In the genomic region with DNA sequence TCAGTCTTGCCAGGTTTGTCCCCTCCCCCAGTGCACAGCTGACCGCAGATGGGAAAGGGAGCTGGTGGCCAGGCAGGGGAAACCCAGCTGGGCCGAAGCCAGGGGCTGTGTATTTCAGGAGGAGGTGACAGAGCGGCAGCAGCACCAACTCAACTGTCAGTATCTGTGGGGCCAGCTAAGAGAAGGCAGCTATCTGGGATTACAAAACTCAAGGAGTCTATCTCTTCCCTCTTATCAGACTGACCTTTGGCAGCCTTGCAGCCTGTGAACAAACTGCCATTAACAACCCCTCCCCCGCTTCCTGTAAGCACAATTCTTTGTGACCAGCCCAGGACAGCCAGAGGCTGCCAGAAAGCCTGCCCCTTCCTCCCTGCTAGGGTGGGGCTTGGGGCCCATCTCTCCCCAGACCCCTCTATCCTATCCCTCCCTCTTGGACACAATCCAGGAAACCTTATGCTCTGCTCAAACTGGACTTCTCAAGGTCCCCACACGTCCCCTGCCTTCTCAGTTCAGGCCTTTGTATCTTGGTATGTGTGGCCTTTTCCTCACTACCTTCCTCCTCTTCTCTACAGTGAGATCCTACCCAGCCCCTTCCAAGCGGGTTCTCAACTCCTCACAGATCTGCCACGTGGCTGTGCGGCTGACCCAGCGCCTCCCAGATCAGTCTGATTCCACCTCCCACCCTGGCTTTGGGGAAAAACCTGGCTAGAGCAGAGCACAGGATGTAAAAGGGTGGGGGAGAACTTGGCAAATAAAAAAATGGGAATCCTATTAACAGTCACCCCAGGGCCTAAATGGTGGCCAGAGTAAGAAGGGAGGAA, we compare ENCODE assay signal across 1 cellular context.
TF ChIP-seq lines count a peak whose summit lies in the region.

No MANE protein-coding gene starts in this region.

TF ChIP-seq in HepG2, 621 proteins besides CTCF, POLR2A, EP300 and RAD21 (continued from another document and continues in another):
- TF ChIP-seq MYPOP (CRISPR knock-in tag; IDR thresholded peaks at IDR 0.05) (peak; percentile 67; the same call in 1 of the 2 replicates), ZNF350 (CRISPR knock-in tag; IDR thresholded peaks at IDR 0.05; ENCODE audit: borderline replicate concordance, low read depth) (peak; percentile 98), SALL2 (CRISPR knock-in tag; IDR thresholded peaks at IDR 0.05) (peak; percentile 92), NFE2 (CRISPR knock-in tag; IDR thresholded peaks at IDR 0.05) (no peak), KAT2B (IDR thresholded peaks at IDR 0.05; ENCODE audit: borderline replicate concordance, low read depth, low read length) (no peak), NR1H2 (CRISPR knock-in tag; IDR thresholded peaks at IDR 0.05; ENCODE audit: borderline replicate concordance, low read depth) (no peak), SYNCRIP (IDR thresholded peaks at IDR 0.05; ENCODE audit: insufficient read depth, low read depth, low read length) (no peak), GABPA (IDR thresholded peaks at IDR 0.05; ENCODE audit: low read depth, low read length) (peak; percentile 35), GABPA (CRISPR knock-in tag; IDR thresholded peaks at IDR 0.05; ENCODE audit: low read depth) (peak; percentile 81), KDM2A (CRISPR knock-in tag; IDR thresholded peaks at IDR 0.05; ENCODE audit: borderline replicate concordance, low read depth) (peak; percentile 58; the same call in 1 of the 2 replicates), MYC (CRISPR knock-in tag; IDR thresholded peaks at IDR 0.05; ENCODE audit: borderline replicate concordance) (peak; percentile 94), SRSF4 (IDR thresholded peaks at IDR 0.05; ENCODE audit: low read depth, low read length, poor library complexity, severe bottlenecking) (no peak), NRL (CRISPR knock-in tag; IDR thresholded peaks at IDR 0.05; ENCODE audit: borderline replicate concordance) (peak; percentile 84), TSC22D2 (CRISPR knock-in tag; IDR thresholded peaks at IDR 0.05; ENCODE audit: borderline replicate concordance) (no peak), ZBTB38 (CRISPR knock-in tag; IDR thresholded peaks at IDR 0.05) (no peak; the same call in 1 of the 2 replicates), ZBTB26 (CRISPR knock-in tag; IDR thresholded peaks at IDR 0.05; ENCODE audit: borderline replicate concordance) (peak; percentile 79), ZNF10 (CRISPR knock-in tag; IDR thresholded peaks at IDR 0.05; ENCODE audit: borderline replicate concordance, low read depth) (no peak), ZNF160 (CRISPR knock-in tag; IDR thresholded peaks at IDR 0.05) (no peak), ZNF609 (CRISPR knock-in tag; IDR thresholded peaks at IDR 0.05; ENCODE audit: borderline replicate concordance) (peak; percentile 95), ZSCAN30 (CRISPR knock-in tag; IDR thresholded peaks at IDR 0.05) (peak; percentile 90; the same call in 1 of the 2 replicates), TMF1 (CRISPR knock-in tag; IDR thresholded peaks at IDR 0.05; ENCODE audit: low read depth) (peak; percentile 89; the same call in 1 of the 2 replicates), SCMH1 (CRISPR knock-in tag; IDR thresholded peaks at IDR 0.05; ENCODE audit: borderline replicate concordance) (no peak), ARNT2 (CRISPR knock-in tag; IDR thresholded peaks at IDR 0.05; ENCODE audit: low read depth) (peak; percentile 90), ZNF282 (IDR thresholded peaks at IDR 0.05; ENCODE audit: partially characterized antibody) (no peak), SRSF9 (IDR thresholded peaks at IDR 0.05; ENCODE audit: borderline replicate concordance, insufficient read depth, low read depth, low read length, poor library complexity, severe bottlenecking) (no peak), JDP2 (CRISPR knock-in tag; IDR thresholded peaks at IDR 0.05; ENCODE audit: borderline replicate concordance) (no peak), CC2D1A (CRISPR knock-in tag; IDR thresholded peaks at IDR 0.05) (0 out of 2 replicates have a peak, but pooled peaks have one; percentile 83), ELK4 (CRISPR knock-in tag; IDR thresholded peaks at IDR 0.05; ENCODE audit: borderline replicate concordance) (no peak), ZNF569 (CRISPR knock-in tag; IDR thresholded peaks at IDR 0.05; ENCODE audit: borderline replicate concordance) (no peak), NCOA1 (CRISPR knock-in tag; IDR thresholded peaks at IDR 0.05) (peak; percentile 72; the same call in 1 of the 2 replicates), ZNF605 (CRISPR knock-in tag; IDR thresholded peaks at IDR 0.05) (peak; percentile 82), ZNF274 (CRISPR knock-in tag; IDR thresholded peaks at IDR 0.05) (no peak), KLF12 (CRISPR knock-in tag; IDR thresholded peaks at IDR 0.05; ENCODE audit: borderline replicate concordance) (peak; percentile 77), ZNF232 (CRISPR knock-in tag; IDR thresholded peaks at IDR 0.05; ENCODE audit: borderline replicate concordance) (peak; percentile 61; the same call in 1 of the 2 replicates), ZNF446 (CRISPR knock-in tag; IDR thresholded peaks at IDR 0.05) (0 out of 2 replicates have a peak, but pooled peaks have one; percentile 85), RELA (CRISPR knock-in tag; IDR thresholded peaks at IDR 0.05) (peak; percentile 50; the same call in 1 of the 2 replicates)
- TF ChIP-seq, protein P1, sequence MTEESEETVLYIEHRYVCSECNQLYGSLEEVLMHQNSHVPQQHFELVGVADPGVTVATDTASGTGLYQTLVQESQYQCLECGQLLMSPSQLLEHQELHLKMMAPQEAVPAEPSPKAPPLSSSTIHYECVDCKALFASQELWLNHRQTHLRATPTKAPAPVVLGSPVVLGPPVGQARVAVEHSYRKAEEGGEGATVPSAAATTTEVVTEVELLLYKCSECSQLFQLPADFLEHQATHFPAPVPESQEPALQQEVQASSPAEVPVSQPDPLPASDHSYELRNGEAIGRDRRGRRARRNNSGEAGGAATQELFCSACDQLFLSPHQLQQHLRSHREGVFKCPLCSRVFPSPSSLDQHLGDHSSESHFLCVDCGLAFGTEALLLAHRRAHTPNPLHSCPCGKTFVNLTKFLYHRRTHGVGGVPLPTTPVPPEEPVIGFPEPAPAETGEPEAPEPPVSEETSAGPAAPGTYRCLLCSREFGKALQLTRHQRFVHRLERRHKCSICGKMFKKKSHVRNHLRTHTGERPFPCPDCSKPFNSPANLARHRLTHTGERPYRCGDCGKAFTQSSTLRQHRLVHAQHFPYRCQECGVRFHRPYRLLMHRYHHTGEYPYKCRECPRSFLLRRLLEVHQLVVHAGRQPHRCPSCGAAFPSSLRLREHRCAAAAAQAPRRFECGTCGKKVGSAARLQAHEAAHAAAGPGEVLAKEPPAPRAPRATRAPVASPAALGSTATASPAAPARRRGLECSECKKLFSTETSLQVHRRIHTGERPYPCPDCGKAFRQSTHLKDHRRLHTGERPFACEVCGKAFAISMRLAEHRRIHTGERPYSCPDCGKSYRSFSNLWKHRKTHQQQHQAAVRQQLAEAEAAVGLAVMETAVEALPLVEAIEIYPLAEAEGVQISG (CRISPR knock-in tag; IDR thresholded peaks at IDR 0.05), result peak; percentile 90
- TF ChIP-seq, protein P2, sequence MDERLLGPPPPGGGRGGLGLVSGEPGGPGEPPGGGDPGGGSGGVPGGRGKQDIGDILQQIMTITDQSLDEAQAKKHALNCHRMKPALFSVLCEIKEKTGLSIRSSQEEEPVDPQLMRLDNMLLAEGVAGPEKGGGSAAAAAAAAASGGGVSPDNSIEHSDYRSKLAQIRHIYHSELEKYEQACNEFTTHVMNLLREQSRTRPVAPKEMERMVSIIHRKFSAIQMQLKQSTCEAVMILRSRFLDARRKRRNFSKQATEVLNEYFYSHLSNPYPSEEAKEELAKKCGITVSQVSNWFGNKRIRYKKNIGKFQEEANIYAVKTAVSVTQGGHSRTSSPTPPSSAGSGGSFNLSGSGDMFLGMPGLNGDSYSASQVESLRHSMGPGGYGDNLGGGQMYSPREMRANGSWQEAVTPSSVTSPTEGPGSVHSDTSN (CRISPR knock-in tag; IDR thresholded peaks at IDR 0.05), result no peak
- TF ChIP-seq, protein P3, sequence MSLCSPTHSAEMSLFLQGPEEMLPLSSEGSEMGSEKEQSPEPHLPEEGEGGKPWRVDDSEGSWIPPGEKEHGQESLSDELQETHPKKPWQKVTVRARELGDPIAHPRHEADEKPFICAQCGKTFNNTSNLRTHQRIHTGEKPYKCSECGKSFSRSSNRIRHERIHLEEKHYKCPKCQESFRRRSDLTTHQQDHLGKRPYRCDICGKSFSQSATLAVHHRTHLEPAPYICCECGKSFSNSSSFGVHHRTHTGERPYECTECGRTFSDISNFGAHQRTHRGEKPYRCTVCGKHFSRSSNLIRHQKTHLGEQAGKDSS (CRISPR knock-in tag; IDR thresholded peaks at IDR 0.05; ENCODE audit: borderline replicate concordance, low read depth), result peak; percentile 96
